Comparison of ENCODE assay signal across 19 cellular contexts in the genomic region with DNA sequence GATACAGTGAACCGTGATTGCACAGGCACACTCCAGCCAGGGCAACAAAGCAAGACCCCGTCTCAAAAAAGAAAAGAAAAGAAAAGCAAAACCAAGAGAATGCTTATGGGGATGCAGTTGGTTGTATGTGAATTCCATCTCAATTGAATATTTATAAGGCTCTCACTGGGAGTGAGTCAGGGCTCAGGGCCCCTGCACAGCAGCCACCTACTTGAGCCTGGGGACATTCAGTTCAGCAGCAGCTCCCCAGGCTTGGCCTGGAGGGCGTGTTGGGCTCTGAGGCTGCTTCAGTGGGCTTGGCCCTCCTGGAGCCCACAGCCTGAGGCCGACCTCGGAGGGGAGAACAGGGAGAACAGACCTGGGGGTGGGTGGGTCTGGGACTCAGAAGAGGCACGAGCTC. TPM values are rescaled to one million over a fixed set of nuclear protein-coding genes. Genes with fewer than 3 reads are reported as not detected.
A peak's percentile ranks its signal among the peaks of the same experiment; 100 is the strongest.
DNase-seq lines count a peak whose midpoint lies in the region; ATAC-seq and TF ChIP-seq lines count a peak whose summit lies in the region.
"Had no signal": no experiment of that assay in that cellular context is flagged by ENCODE, and none has a peak within 500 bp of the region (broad histone marks: within the 10 kb centered on the region; RNA-seq: fewer than 3 reads in every experiment).

No MANE protein-coding gene starts in this region.

- no peak overlapping the region for H3K4me2 ChIP-seq in IMR-90 (ENCODE audit: low read depth, low read length)

- peaks cover 50% of the 10 kb centered on the region for H4K20me1 ChIP-seq in IMR-90 (ENCODE audit: insufficient read depth, low read length)

- H2BK120ac ChIP-seq in IMR-90 (ENCODE audit: low read depth, low read length) = no peak overlapping the region

- H3K9me3 Mint-ChIP-seq in activated T-cell treated with anti-CD3 and anti-CD28 coated beads, Interleukin-2, amount 50 U/mL, for 24 hours = no peaks in the 10 kb centered on the region
- no peaks in the 10 kb centered on the region for H3K9me3 Mint-ChIP-seq in central memory CD8-positive, alpha-beta T cell
- H3K9me3 Mint-ChIP-seq in stimulated activated memory B cell treated with anti-CD40 and anti-IgM and Interleukin-4, amounts not matched to agents 10 μg/mL and 1 μg/mL and 100 μg/mL, for 72 hours = no peaks in the 10 kb centered on the region
- H3K9me3 Mint-ChIP-seq: activated T-helper 1 cell treated with anti-CD3 and anti-CD28 coated beads, Interleukin-12 subunit alpha, Interleukin-12 subunit beta, Interleukin-2, Interleukin-4 antibody, amounts not matched to agents 30 ng/mL and 10 ng/mL and 1 ng/mL, durations not matched to agents 14 hours and 24 hours and 36 hours had no signal

- no peak overlapping the region for H3K4me3 Mint-ChIP-seq in activated T-cell treated with anti-CD3 and anti-CD28 coated beads, Interleukin-2, amount 50 U/mL, for 24 hours
- peak overlapping the region; percentile 58 for H3K4me3 Mint-ChIP-seq in central memory CD8-positive, alpha-beta T cell
- H3K4me3 Mint-ChIP-seq in stimulated activated memory B cell treated with anti-CD40 and anti-IgM and Interleukin-4, amounts not matched to agents 10 μg/mL and 1 μg/mL and 100 μg/mL, for 72 hours = no peak overlapping the region
- H3K4me3 Mint-ChIP-seq: activated T-helper 1 cell treated with anti-CD3 and anti-CD28 coated beads, Interleukin-12 subunit alpha, Interleukin-12 subunit beta, Interleukin-2, Interleukin-4 antibody, amounts not matched to agents 30 ng/mL and 10 ng/mL and 1 ng/mL, durations not matched to agents 14 hours and 24 hours and 36 hours had no signal

- no peak overlapping the region for H3K18ac ChIP-seq in IMR-90 (ENCODE audit: low read depth, low read length)

- H3K27ac Mint-ChIP-seq in activated T-cell treated with anti-CD3 and anti-CD28 coated beads, Interleukin-2, amount 50 U/mL, for 24 hours = peak overlapping the region; percentile 81
- peak overlapping the region; percentile 85 for H3K27ac Mint-ChIP-seq in central memory CD8-positive, alpha-beta T cell (ENCODE audit: low read depth)
- H3K27ac Mint-ChIP-seq in stimulated activated memory B cell treated with anti-CD40 and anti-IgM and Interleukin-4, amounts not matched to agents 10 μg/mL and 1 μg/mL and 100 μg/mL, for 72 hours = peak overlapping the region; percentile 66
- H3K27ac Mint-ChIP-seq: activated T-helper 1 cell treated with anti-CD3 and anti-CD28 coated beads, Interleukin-12 subunit alpha, Interleukin-12 subunit beta, Interleukin-2, Interleukin-4 antibody, amounts not matched to agents 30 ng/mL and 10 ng/mL and 1 ng/mL, durations not matched to agents 14 hours and 24 hours and 36 hours had no signal

- dilution Hi-C loops in IMR-90 (cut with HindIII; ENCODE audit: low sequenced_read_pairs, unreplicated experiment) = no loop called here

- peaks cover 48% of the 10 kb centered on the region for H3K4me1 Mint-ChIP-seq in activated T-cell treated with anti-CD3 and anti-CD28 coated beads, Interleukin-2, amount 50 U/mL, for 24 hours (ENCODE audit: low read depth)
- peaks cover 49% of the 10 kb centered on the region for H3K4me1 Mint-ChIP-seq in central memory CD8-positive, alpha-beta T cell
- peaks cover 67% of the 10 kb centered on the region for H3K4me1 Mint-ChIP-seq in stimulated activated memory B cell treated with anti-CD40 and anti-IgM and Interleukin-4, amounts not matched to agents 10 μg/mL and 1 μg/mL and 100 μg/mL, for 72 hours

- no peak for TF ChIP-seq POLR2A in IMR-90 (IDR thresholded peaks at IDR 0.05; ENCODE audit: low read depth, low read length)

- H2BK15ac ChIP-seq in IMR-90 (ENCODE audit: low read depth, low read length) = no peak overlapping the region

- H3K9ac ChIP-seq in IMR-90 (ENCODE audit: low read depth, low read length) = no peak overlapping the region

- H4K91ac ChIP-seq in IMR-90 (ENCODE audit: insufficient read depth, low read depth, low read length) = no peak overlapping the region

- 0 out of 2 replicates have a peak, but pooled peaks cover 2% of the 10 kb centered on the region for H3K9me1 ChIP-seq in IMR-90 (ENCODE audit: insufficient read depth, low read length)

- in situ Hi-C loops in IMR-90 (cut with MboI; ENCODE audit: low sequenced_read_pairs) = no loop called here

- no peak overlapping the region for H2AK5ac ChIP-seq in IMR-90 (ENCODE audit: low read depth, low read length)

- peaks cover 0 to 12% of the 10 kb centered on the region in 2 experiments; a peak in 2 of 4 replicates for H3K79me1 ChIP-seq in IMR-90 (ENCODE audit: low read depth in 1 of 2, low read length in 2 of 2)

- no peak overlapping the region for H2AK9ac ChIP-seq in IMR-90 (replicated peaks; ENCODE audit: low read depth, low read length, poor library complexity)

- no peaks in the 10 kb centered on the region for H3K36me3 ChIP-seq in IMR-90 (ENCODE audit: control insufficient read depth, insufficient read depth, low read length)
- H3K36me3 ChIP-seq: esophagus muscularis mucosa, heart left ventricle, upper lobe of left lung had no signal

- DNase-seq in activated T-cell treated with anti-CD3 and anti-CD28 coated beads, Interleukin-2, amount 50 U/mL, for 24 hours = no peak
- DNase-seq in activated T-cell treated with anti-CD3 and anti-CD28 coated beads for 4 hours = no peak
- DNase-seq in IMR-90 = no peak
- DNase-seq in central memory CD8-positive, alpha-beta T cell (ENCODE audit: low spot score in 2 of 2) = no peak
- no peak for DNase-seq in NCI-H1694 treated with DMSO at 0.1 percent for 48 hours (lab: John Stamatoyannopoulos, UW)
- DNase-seq in COLO668 (lab: John Stamatoyannopoulos, UW; ENCODE audit: unreplicated experiment) = no peak
- DNase-seq: activated CD4-positive, CD25-positive, alpha-beta regulatory T cell treated with anti-CD3 and anti-CD28 coated beads, Interleukin-2, amount 50 U/mL, for 72 hours; heart left ventricle; islet precursor cell; mesendoderm; NCI-H1092 treated with DMSO at 0.1 percent for 48 hours; NCI-H2171 treated with DMSO at 0.1 percent for 48 hours; occipital lobe had no signal

- 50% methylated on average over 2 of the region's 6 CpGs; no CpG with 5 or more reads in 1 of the 2 experiments for WGBS in IMR-90 (ENCODE audit: extremely low coverage in 2 of 2, insufficient read length in 1 of 2), 2 experiments

- TF ChIP-seq RAD21 in IMR-90 (IDR thresholded peaks at IDR 0.05; ENCODE audit: low read length) = no peak

- peak; percentile 47 for ATAC-seq in IMR-90 (ENCODE audit: low read depth)
- ATAC-seq in central memory CD8-positive, alpha-beta T cell (replicated peaks; ENCODE audit: extremely low read depth, poor library complexity, severe bottlenecking) = no peak
- ATAC-seq in stimulated activated memory B cell treated with anti-CD40 and anti-IgM and Interleukin-4, amounts not matched to agents 10 μg/mL and 1 μg/mL and 100 μg/mL, for 72 hours = no peak
- no peak for ATAC-seq in GM21381 (IDR thresholded peaks at IDR 0.05; ENCODE audit: unreplicated experiment)
- ATAC-seq: heart left ventricle, K562 had no signal

- H3K23ac ChIP-seq in IMR-90 (ENCODE audit: low read depth, low read length) = no peak overlapping the region

- H3K56ac ChIP-seq in IMR-90 (ENCODE audit: extremely low read depth, insufficient read depth, low read length) = no peak overlapping the region

- H3K4ac ChIP-seq in IMR-90 (ENCODE audit: low read depth, low read length) = no peak overlapping the region

- H3K27me3 Mint-ChIP-seq in activated T-cell treated with anti-CD3 and anti-CD28 coated beads, Interleukin-2, amount 50 U/mL, for 24 hours = no peaks in the 10 kb centered on the region
- no peaks in the 10 kb centered on the region for H3K27me3 Mint-ChIP-seq in central memory CD8-positive, alpha-beta T cell
- H3K27me3 Mint-ChIP-seq in stimulated activated memory B cell treated with anti-CD40 and anti-IgM and Interleukin-4, amounts not matched to agents 10 μg/mL and 1 μg/mL and 100 μg/mL, for 72 hours = no peaks in the 10 kb centered on the region

- no peak overlapping the region for H3K14ac ChIP-seq in IMR-90 (replicated peaks; ENCODE audit: low read depth, low read length)

- no peak overlapping the region for H2AFZ ChIP-seq in IMR-90 (replicated peaks; ENCODE audit: low read length, poor library complexity)

- POLR2A ChIA-PET in IMR-90 (lab: Charles Lee; ENCODE audit: unreplicated experiment) = no interaction called here

- H4K5ac ChIP-seq in IMR-90 (ENCODE audit: low read depth, low read length) = no peak overlapping the region

- CTCF ChIA-PET in IMR-90 (lab: Yijun Ruan, JAX) = no interaction called here

- peaks cover 7% of the 10 kb centered on the region for H3K4me1 ChIP-seq in IMR-90 (ENCODE audit: control insufficient read depth, insufficient read depth, low read length)
- H3K4me1 ChIP-seq: upper lobe of left lung had no signal

- H2BK5ac ChIP-seq in IMR-90 (ENCODE audit: low read depth, low read length, poor library complexity, severe bottlenecking) = no peak overlapping the region

- no peak overlapping the region for H2BK20ac ChIP-seq in IMR-90 (ENCODE audit: low read depth, low read length)

- no peak overlapping the region for H3K4me3 ChIP-seq in IMR-90 (ENCODE audit: insufficient read depth, low read depth, low read length)
- H3K4me3 ChIP-seq: esophagus muscularis mucosa, heart left ventricle, K562, upper lobe of left lung had no signal

- no peak overlapping the region for H4K8ac ChIP-seq in IMR-90 (ENCODE audit: low read depth in 2 of 2, low read length in 2 of 2)

- intact Hi-C loops in IMR-90 (cut with micrococcal nuclease) = no loop called here

- no peak overlapping the region for H3K27ac ChIP-seq in IMR-90 (ENCODE audit: insufficient read depth, low read length)
- H3K27ac ChIP-seq: esophagus muscularis mucosa, upper lobe of left lung had no signal

- no TSS peak for BruUV-seq in IMR-90 (replicated peaks; lab: Mats Ljungman, UMichigan)

- TF ChIP-seq CTCF in IMR-90 (conservative IDR thresholded peaks at IDR 0.05; ENCODE audit: low read depth, low read length) = no peak

- H3K36me3 Mint-ChIP-seq in activated T-cell treated with anti-CD3 and anti-CD28 coated beads, Interleukin-2, amount 50 U/mL, for 24 hours (ENCODE audit: low read depth) = peaks cover 3% of the 10 kb centered on the region
- H3K36me3 Mint-ChIP-seq in central memory CD8-positive, alpha-beta T cell (ENCODE audit: insufficient read depth) = peaks cover 34% of the 10 kb centered on the region
- no peaks in the 10 kb centered on the region for H3K36me3 Mint-ChIP-seq in stimulated activated memory B cell treated with anti-CD40 and anti-IgM and Interleukin-4, amounts not matched to agents 10 μg/mL and 1 μg/mL and 100 μg/mL, for 72 hours

- H3K27me3 ChIP-seq in IMR-90 (ENCODE audit: control insufficient read depth, insufficient read depth, low read length) = no peaks in the 10 kb centered on the region
- H3K27me3 ChIP-seq: heart left ventricle, upper lobe of left lung had no signal

- no peaks in the 10 kb centered on the region for H3K9me3 ChIP-seq in IMR-90 (ENCODE audit: control insufficient read depth, insufficient read depth, low read length)
- H3K9me3 ChIP-seq: esophagus muscularis mucosa, heart left ventricle, upper lobe of left lung had no signal

TF ChIP-seq in IMR-90, 13 proteins besides CTCF, POLR2A, EP300 and RAD21 (continues in another document):
- no peak for TF ChIP-seq BHLHE40 (IDR thresholded peaks at IDR 0.05; ENCODE audit: low read depth, low read length)
- TF ChIP-seq MAZ (IDR thresholded peaks at IDR 0.05; ENCODE audit: borderline replicate concordance, low read depth, low read length) = no peak

RNA-seq across cellular contexts. Expression of gene ZFPM1, which starts 24.6 kb away (rescaled TPM):
- total RNA-seq in IMR-90 (2012; rRNA removed) = 0.28 and 0.36 TPM in 2 replicates
- polyA plus RNA-seq in IMR-90 (2012; rRNA removed) = 1.1 and 1.8 TPM in 2 replicates
- polyA plus RNA-seq in IMR-90 (2012; cell fraction: cytosol; rRNA removed) = 1.2 and 2.4 TPM in 2 replicates
- polyA plus RNA-seq in IMR-90 (2012; cell fraction: nucleus; rRNA removed; ENCODE audit: low replicate concordance) = 4.0 and 9.2 TPM in 2 replicates
